ENCODE assay signal across 1 cellular context in the genomic region with DNA sequence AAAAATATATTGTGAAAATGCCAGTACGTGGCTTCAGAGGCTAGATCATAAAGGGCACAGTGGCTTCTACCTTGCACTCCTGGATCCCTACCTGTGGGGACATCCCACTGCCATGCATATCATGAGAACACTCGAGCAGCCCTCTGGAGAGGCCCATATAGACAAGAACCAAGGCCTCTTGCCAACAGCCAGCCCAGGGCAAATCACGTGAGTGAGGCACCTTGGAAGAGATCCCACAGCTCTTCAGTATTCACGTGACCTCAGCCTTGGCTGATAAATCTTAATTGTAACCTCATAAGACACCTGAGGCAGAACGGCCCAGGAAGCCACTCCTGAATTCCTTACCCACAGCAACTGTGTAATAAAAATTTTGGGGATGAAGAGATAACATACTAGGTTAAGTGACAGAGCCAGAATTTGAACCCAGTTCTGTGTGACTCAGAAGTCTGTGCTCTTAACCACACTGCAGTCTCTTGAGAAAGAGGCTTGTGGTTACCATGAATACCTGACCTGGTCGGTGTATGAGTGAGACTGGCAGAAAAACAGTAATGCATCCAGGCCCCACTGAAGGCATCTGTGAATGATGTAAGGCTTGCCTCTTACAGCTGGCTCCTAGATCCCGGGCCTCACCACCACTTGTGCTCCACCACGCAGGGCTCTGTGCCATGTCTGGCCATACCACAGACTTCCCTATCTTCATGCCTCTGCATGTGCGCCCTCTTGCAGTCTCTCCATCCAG.
TF ChIP-seq lines count a peak whose summit lies in the region.

No MANE protein-coding gene starts in this region.

TF ChIP-seq in HepG2, 621 proteins besides CTCF, POLR2A, EP300 and RAD21:
- TF ChIP-seq, protein P1, sequence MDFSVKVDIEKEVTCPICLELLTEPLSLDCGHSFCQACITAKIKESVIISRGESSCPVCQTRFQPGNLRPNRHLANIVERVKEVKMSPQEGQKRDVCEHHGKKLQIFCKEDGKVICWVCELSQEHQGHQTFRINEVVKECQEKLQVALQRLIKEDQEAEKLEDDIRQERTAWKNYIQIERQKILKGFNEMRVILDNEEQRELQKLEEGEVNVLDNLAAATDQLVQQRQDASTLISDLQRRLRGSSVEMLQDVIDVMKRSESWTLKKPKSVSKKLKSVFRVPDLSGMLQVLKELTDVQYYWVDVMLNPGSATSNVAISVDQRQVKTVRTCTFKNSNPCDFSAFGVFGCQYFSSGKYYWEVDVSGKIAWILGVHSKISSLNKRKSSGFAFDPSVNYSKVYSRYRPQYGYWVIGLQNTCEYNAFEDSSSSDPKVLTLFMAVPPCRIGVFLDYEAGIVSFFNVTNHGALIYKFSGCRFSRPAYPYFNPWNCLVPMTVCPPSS (IDR thresholded peaks at IDR 0.05): no peak
